15 cellular contexts compared by ENCODE assay signal in genomic region chr11:85472953-85473352, GRCh38.
DNase-seq lines count a peak whose midpoint lies in the region; ATAC-seq, FAIRE-seq and TF ChIP-seq lines count a peak whose summit lies in the region.
"Had no signal": no experiment of that assay in that cellular context is flagged by ENCODE, and none has a peak within 500 bp of the region (broad histone marks: within the 10 kb centered on the region; RNA-seq: fewer than 3 reads in every experiment).

No MANE protein-coding gene starts in this region.

- H4K8ac ChIP-seq in H9 (replicated peaks; ENCODE audit: insufficient read length, low read depth, low read length) (no peak overlapping the region), H1 (ENCODE audit: extremely low read depth, insufficient read depth, low read length) (no peak overlapping the region), neuronal stem cell (ENCODE audit: low read depth, low read length) (no peak overlapping the region)

- H2BK5ac ChIP-seq in H9 (ENCODE audit: insufficient read length, low read length), result no peak overlapping the region
- H2BK5ac ChIP-seq in H1 (ENCODE audit: low read depth, low read length), result peak overlapping the region; percentile 85
- H2BK5ac ChIP-seq in neuronal stem cell (ENCODE audit: low read length), result no peak overlapping the region

- H3K9ac ChIP-seq in H9 (ENCODE audit: extremely low read depth, insufficient read length, low read length) (no peak overlapping the region), H1 (replicated peaks in 1 of 4; ENCODE audit: extremely low read depth in 1 of 4, low read depth in 3 of 4, low read length in 3 of 4) (no peak overlapping the region), neuronal stem cell (ENCODE audit: low read depth, low read length, poor library complexity) (no peak overlapping the region)
- H3K9ac ChIP-seq: BLaER1 treated with 17β-estradiol and CSF1 and Interleukin-3, amounts not matched to agents 10 nM and 100 nM had no signal

- H3K23ac ChIP-seq in H9 (ENCODE audit: insufficient read length, low read depth, low read length) (no peak overlapping the region), H1 (ENCODE audit: insufficient read length) (no peak overlapping the region), neuronal stem cell (ENCODE audit: low read depth, low read length, poor library complexity) (no peak overlapping the region)

- no peaks in the 10 kb centered on the region for H3K79me2 ChIP-seq in H9 (ENCODE audit: insufficient read depth, low read length)
- H3K79me2 ChIP-seq in H1 (ENCODE audit: control insufficient read depth in 1 of 2, insufficient read depth in 2 of 2, low read length in 2 of 2), result no peaks in the 10 kb centered on the region

- no CpG with 5 or more reads among the region's 6 CpGs for WGBS in H9 (ENCODE audit: extremely low coverage, insufficient read length, low lambda C conversion rate)
- 90% methylated on average over 6 of the region's 6 CpGs; no CpG with 5 or more reads in 1 of the 2 experiments for WGBS in H1 (ENCODE audit: extremely low coverage in 1 of 2, insufficient coverage in 1 of 2, insufficient read length in 1 of 2, insufficient replicate concordance in 2 of 2, low coverage in 1 of 2, low lambda C conversion rate in 2 of 2, missing lambda C conversion rate in 1 of 2), 2 experiments
- WGBS in neuronal stem cell (ENCODE audit: extremely low coverage in 2 of 2, insufficient read length in 2 of 2, insufficient replicate concordance in 1 of 2), 2 donors, result no CpG with 5 or more reads among the region's 6 CpGs

- H2AFZ ChIP-seq in H9 (ENCODE audit: low read length) (no peak overlapping the region), H1 (ENCODE audit: low read length) (no peak overlapping the region), neuronal stem cell (ENCODE audit: low read length) (no peak overlapping the region)

- H2BK15ac ChIP-seq in H9 (ENCODE audit: low read depth, low read length) (0 out of 2 replicates have a peak overlapping the region, but pooled peaks have one; percentile 1), H1 (ENCODE audit: low read length) (no peak overlapping the region), neuronal stem cell (ENCODE audit: low read length) (no peak overlapping the region)

- no peak overlapping the region for H3K27ac ChIP-seq in H9 (ENCODE audit: insufficient read length, low read depth, low read length)
- no peak overlapping the region for H3K27ac ChIP-seq in H1 (ENCODE audit: low read depth, low read length)
- no peak overlapping the region for H3K27ac ChIP-seq in neuronal stem cell (replicated peaks; ENCODE audit: low read length)
- H3K27ac ChIP-seq: BLaER1 treated with 17β-estradiol and CSF1 and Interleukin-3, amounts not matched to agents 10 nM and 100 nM had no signal

- no peak for TF ChIP-seq POLR2A in H1 (IDR thresholded peaks at IDR 0.05; ENCODE audit: control extremely low read depth in 1 of 2, low read depth in 2 of 2, low read length in 2 of 2)

- H3K79me1 ChIP-seq in H9 (ENCODE audit: insufficient read depth, low read depth, low read length, poor library complexity, severe bottlenecking) (no peaks in the 10 kb centered on the region), H1 (ENCODE audit: low read depth, low read length) (no peaks in the 10 kb centered on the region), neuronal stem cell (ENCODE audit: low read depth, low read length) (no peaks in the 10 kb centered on the region)

- H3K27ac Mint-ChIP-seq in H9, result no peak overlapping the region
- H3K27ac Mint-ChIP-seq: CD4-positive, CD25-positive, alpha-beta regulatory T cell had no signal

- H3K27me3 ChIP-seq in H9 (ENCODE audit: insufficient read depth, low read length), result no peaks in the 10 kb centered on the region
- no peaks in the 10 kb centered on the region for H3K27me3 ChIP-seq in H1 (replicated peaks in 1 of 4; ENCODE audit: control insufficient read depth in 3 of 4, extremely low read depth in 1 of 4, insufficient read depth in 3 of 4, low read length in 3 of 4)
- H3K27me3 ChIP-seq in neuronal stem cell (ENCODE audit: control insufficient read depth in 3 of 3, insufficient read depth in 3 of 3, low read depth in 1 of 3, low read length in 3 of 3), result no peaks in the 10 kb centered on the region
- H3K27me3 ChIP-seq: BLaER1 treated with 17β-estradiol and CSF1 and Interleukin-3, amounts not matched to agents 10 nM and 100 nM had no signal

- H3K4me3 Mint-ChIP-seq in H9, result no peak overlapping the region
- H3K4me3 Mint-ChIP-seq: CD4-positive, CD25-positive, alpha-beta regulatory T cell had no signal

- H2BK20ac ChIP-seq in H9 (ENCODE audit: low read depth, low read length, poor library complexity, severe bottlenecking), result no peak overlapping the region
- 0 out of 2 replicates have a peak overlapping the region, but pooled peaks have one; percentile 87 for H2BK20ac ChIP-seq in H1 (ENCODE audit: low read length)

- H3K4me3 ChIP-seq in H1 (ENCODE audit: extremely low read depth in 1 of 4, insufficient read depth in 2 of 4, low read depth in 3 of 4, low read length in 4 of 4) (no peak overlapping the region), neuronal stem cell (ENCODE audit: low read length in 2 of 2) (peak overlapping the region in 1 of 2 donors; percentile 10)
- H3K4me3 ChIP-seq: BLaER1 treated with 17β-estradiol and CSF1 and Interleukin-3, amounts not matched to agents 10 nM and 100 nM; GM12878 had no signal

- H4K91ac ChIP-seq in H9 (ENCODE audit: insufficient read length, low read depth, low read length), result no peak overlapping the region
- H4K91ac ChIP-seq in H1 (replicated peaks; ENCODE audit: insufficient read length, low read length), result peak overlapping the region; percentile 56
- peak overlapping the region; percentile 85 for H4K91ac ChIP-seq in neuronal stem cell (ENCODE audit: low read depth, low read length, poor library complexity)

- H3K14ac ChIP-seq in H9 (ENCODE audit: insufficient read depth, low read length) (no peak overlapping the region), H1 (ENCODE audit: insufficient read length) (no peak overlapping the region), neuronal stem cell (ENCODE audit: low read length) (peak overlapping the region; percentile 56)

- no peak overlapping the region for H2BK120ac ChIP-seq in H9 (ENCODE audit: low read depth, low read length, poor library complexity, severe bottlenecking)
- peak overlapping the region; percentile 73 for H2BK120ac ChIP-seq in H1 (replicated peaks; ENCODE audit: low read depth, low read length)
- H2BK120ac ChIP-seq in neuronal stem cell (ENCODE audit: low read depth, low read length), result no peak overlapping the region

- H2BK12ac ChIP-seq in H9 (ENCODE audit: insufficient read length, low read depth, low read length) (peak overlapping the region; percentile 4), H1 (ENCODE audit: low read depth, low read length) (peak overlapping the region; percentile 81; the same call in 1 of the 2 replicates), neuronal stem cell (ENCODE audit: low read length) (no peak overlapping the region)

- ATAC-seq in HG03045 (IDR thresholded peaks at IDR 0.05; ENCODE audit: unreplicated experiment), result no peak
- no peak for ATAC-seq in stimulated activated naive CD8-positive, alpha-beta T cell treated with anti-CD3 and anti-CD28 coated beads, Interleukin-15, Interleukin-2, amounts not matched to agents 100 U/mL and 50 U/mL, for 24 hours
- ATAC-seq: GM12878 had no signal

- no peak overlapping the region for H4K5ac ChIP-seq in H9 (ENCODE audit: insufficient read length, low read depth, low read length)
- no peak overlapping the region for H4K5ac ChIP-seq in H1 (ENCODE audit: insufficient read length, low read depth, low read length)

- POLR2A ChIA-PET in H1 (lab: Charles Lee; ENCODE audit: partially characterized antibody), result interaction anchor here (0.6 to 1.2 kb wide), 3 partner anchors 9 to 189 kb away, joined by 3 to 4 read pairs (median 3); no protein-coding TSS in a partner anchor

- H2AK5ac ChIP-seq in H9 (ENCODE audit: insufficient read length, low read length) (no peak overlapping the region), H1 (ENCODE audit: low read depth, low read length) (0 out of 2 replicates have a peak overlapping the region, but pooled peaks have one; percentile 41), neuronal stem cell (ENCODE audit: low read depth, low read length) (peak overlapping the region; percentile 63)

- no peak overlapping the region for H3K18ac ChIP-seq in H9 (ENCODE audit: insufficient read length, low read depth, low read length)
- H3K18ac ChIP-seq in H1 (ENCODE audit: extremely low read depth, low read length), result peak overlapping the region; percentile 67; the same call in 1 of the 2 replicates
- H3K18ac ChIP-seq in neuronal stem cell (ENCODE audit: low read length), result peak overlapping the region; percentile 57

- no peaks in the 10 kb centered on the region for H3K36me3 ChIP-seq in H1 (ENCODE audit: control insufficient read depth in 2 of 4, insufficient read depth in 4 of 4, low read length in 3 of 4)
- no peaks in the 10 kb centered on the region for H3K36me3 ChIP-seq in neuronal stem cell (replicated peaks in 1 of 2; ENCODE audit: control insufficient read depth in 2 of 2, insufficient read depth in 2 of 2, low read length in 2 of 2)
- H3K36me3 ChIP-seq: BLaER1 treated with 17β-estradiol and CSF1 and Interleukin-3, amounts not matched to agents 10 nM and 100 nM had no signal

- peaks cover 35 to 37% of the 10 kb centered on the region in 2 experiments for H3K4me1 Mint-ChIP-seq in H9
- H3K4me1 Mint-ChIP-seq: CD4-positive, CD25-positive, alpha-beta regulatory T cell had no signal

- TF ChIP-seq RAD21 in H1 (IDR thresholded peaks at IDR 0.05 in 1 of 2, conservative IDR thresholded peaks at IDR 0.05 in 1 of 2; ENCODE audit: low read depth in 2 of 2, low read length in 2 of 2), result no peak

- TF ChIP-seq CTCF in H9 (conservative IDR thresholded peaks at IDR 0.05) (no peak), H1 (IDR thresholded peaks at IDR 0.05; ENCODE audit: control extremely low read depth in 1 of 3, insufficient read depth in 1 of 3, low read depth in 1 of 3, low read length in 3 of 3) (no peak)

- H3K36me3 Mint-ChIP-seq in H9 (ENCODE audit: insufficient read depth in 1 of 3, low read depth in 3 of 3), result peaks cover 0 to 4% (median 0%) of the 10 kb centered on the region in 3 experiments; a peak in 2 of 7 replicates
- H3K36me3 Mint-ChIP-seq: CD4-positive, CD25-positive, alpha-beta regulatory T cell had no signal

- peaks cover 4% of the 10 kb centered on the region in 2 experiments; a peak in 3 of 5 replicates for H3K9me3 Mint-ChIP-seq in H9

- CTCF ChIA-PET in H1 (lab: Charles Lee; ENCODE audit: partially characterized antibody), result interaction anchor here (0.6 to 1.3 kb wide), 4 partner anchors 19 to 1574 kb away, joined by 3 to 4 read pairs (median 3); no protein-coding TSS in a partner anchor

- H3K56ac ChIP-seq in H9 (ENCODE audit: insufficient read length, low read depth, low read length) (no peak overlapping the region), H1 (replicated peaks; ENCODE audit: insufficient read length, low read depth, low read length) (no peak overlapping the region)

- peaks cover 2% of the 10 kb centered on the region; the same call in 1 of the 2 replicates for H3K4me1 ChIP-seq in H9 (ENCODE audit: insufficient read depth, low read length)
- H3K4me1 ChIP-seq in H1 (replicated peaks in 1 of 4; ENCODE audit: control insufficient read depth in 3 of 4, insufficient read depth in 4 of 4, low read length in 3 of 4), result peaks cover 2 to 9% (median 7%) of the 10 kb centered on the region in 4 experiments; a peak in 6 of 7 replicates
- H3K4me1 ChIP-seq in neuronal stem cell (ENCODE audit: control insufficient read depth in 2 of 2, insufficient read depth in 1 of 2, low read depth in 1 of 2, low read length in 2 of 2), result no peaks in the 10 kb centered on the region
- H3K4me1 ChIP-seq: BLaER1 treated with 17β-estradiol and CSF1 and Interleukin-3, amounts not matched to agents 10 nM and 100 nM had no signal

- no peak overlapping the region for H3K4me2 ChIP-seq in H9 (ENCODE audit: insufficient read depth, insufficient read length, low read length)
- H3K4me2 ChIP-seq in H1 (ENCODE audit: insufficient read depth in 1 of 2, low read depth in 2 of 2, low read length in 2 of 2), result no peak overlapping the region
- H3K4me2 ChIP-seq in neuronal stem cell (ENCODE audit: insufficient read depth, low read length, poor library complexity, severe bottlenecking), result no peak overlapping the region
- H3K4me2 ChIP-seq: BLaER1 treated with 17β-estradiol and CSF1 and Interleukin-3, amounts not matched to agents 10 nM and 100 nM had no signal

- peak; percentile 36 for FAIRE-seq in H1 (lab: Jason Lieb, UNC)
- FAIRE-seq: GM12878, GM18507, H54, HTR-8/SVneo had no signal

- H3K27me3 Mint-ChIP-seq in H9 (ENCODE audit: low read depth), result no peaks in the 10 kb centered on the region; the same call in 1 of the 2 replicates
- H3K27me3 Mint-ChIP-seq: CD4-positive, CD25-positive, alpha-beta regulatory T cell had no signal

- no peaks in the 10 kb centered on the region for H4K20me1 ChIP-seq in H9 (ENCODE audit: control insufficient read depth, insufficient read depth, insufficient read length)
- no peaks in the 10 kb centered on the region for H4K20me1 ChIP-seq in H1 (replicated peaks in 1 of 2; ENCODE audit: control insufficient read depth in 1 of 2, insufficient read depth in 2 of 2, low read length in 2 of 2)
- H4K20me1 ChIP-seq: BLaER1 treated with 17β-estradiol and CSF1 and Interleukin-3, amounts not matched to agents 10 nM and 100 nM had no signal

- H3K23me2 ChIP-seq in H9 (ENCODE audit: insufficient read length, low read depth, low read length, poor library complexity, severe bottlenecking) (no peaks in the 10 kb centered on the region), H1 (ENCODE audit: low read depth, low read length) (no peaks in the 10 kb centered on the region)

- TF ChIP-seq EP300 in H1 (IDR thresholded peaks at IDR 0.05; ENCODE audit: borderline replicate concordance in 1 of 2, low read depth in 2 of 2, low read length in 2 of 2), result no peak

- DNase-seq in H9, result peak; percentile 79
- no peak for DNase-seq in H1 (ENCODE audit: low read depth in 1 of 2, low spot score in 2 of 2)
- DNase-seq in iPS-NIHi7 (ENCODE audit: extremely low spot score), result peak; percentile 17
- DNase-seq in neuronal stem cell (ENCODE audit: low spot score), result no peak
- DNase-seq in stimulated activated naive CD8-positive, alpha-beta T cell treated with anti-CD3 and anti-CD28 coated beads, Interleukin-15, Interleukin-2, amounts not matched to agents 100 U/mL and 50 U/mL, for 24 hours, result no peak
- no peak for DNase-seq in DMS 273 treated with DMSO at 0.1 percent for 48 hours (lab: John Stamatoyannopoulos, UW)
- DNase-seq: ACHN; CD4-positive, CD25-positive, alpha-beta regulatory T cell; DMS79 had no signal

- H3K4ac ChIP-seq in H9 (ENCODE audit: low read depth, low read length), result no peak overlapping the region
- no peak overlapping the region for H3K4ac ChIP-seq in H1 (replicated peaks; ENCODE audit: insufficient read length, low read depth, low read length)
- no peak overlapping the region for H3K4ac ChIP-seq in neuronal stem cell (ENCODE audit: low read length)

- H3T11ph ChIP-seq in H9 (ENCODE audit: low read length), result no peak overlapping the region

- no peaks in the 10 kb centered on the region for H3K9me3 ChIP-seq in H9 (ENCODE audit: control insufficient read depth, low read depth, low read length)
- H3K9me3 ChIP-seq in H1 (ENCODE audit: insufficient read depth in 2 of 2, low read depth in 1 of 2, low read length in 1 of 2), result no peaks in the 10 kb centered on the region
- H3K9me3 ChIP-seq in neuronal stem cell (replicated peaks in 1 of 2; ENCODE audit: control insufficient read depth in 2 of 2, insufficient read depth in 1 of 2, low read depth in 1 of 2, low read length in 2 of 2), result peaks cover 0 to 4% of the 10 kb centered on the region in 2 donors

Comparison
In these comparisons a context has a peak if more than half of its experiments do, and no peak if none do; other contexts are left out.
1. DNase-seq: peak in H9 (single experiment) and iPS-NIHi7 (single experiment); none in H1 (0 of 2), neuronal stem cell (single experiment), stimulated activated naive CD8-positive, alpha-beta T cell treated with anti-CD3 and anti-CD28 coated beads, Interleukin-15, Interleukin-2, amounts not matched to agents 100 U/mL and 50 U/mL, for 24 hours (single experiment) and DMS 273 treated with DMSO at 0.1 percent for 48 hours (single experiment).